Comparison of ENCODE assay signal across 9 cellular contexts in the genomic region with DNA sequence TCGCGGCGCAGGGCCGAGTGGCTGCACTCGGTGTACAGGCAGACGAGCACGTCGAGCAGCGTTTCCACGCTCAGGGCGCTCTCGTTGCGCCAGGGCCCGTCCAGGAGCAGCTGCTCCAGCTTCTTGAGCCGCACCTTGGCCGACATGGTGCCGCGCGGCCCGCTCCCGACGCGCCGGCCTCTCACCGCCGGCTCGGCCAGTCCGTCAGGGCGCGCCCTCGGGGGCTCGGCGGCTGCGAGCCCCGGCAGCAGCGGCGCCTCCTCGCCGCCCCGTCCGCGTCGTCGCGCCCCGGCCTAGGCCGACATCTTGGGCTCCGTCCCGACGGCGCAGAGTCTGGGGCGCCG. TPM values are rescaled to one million over a fixed set of nuclear protein-coding genes. Genes with fewer than 3 reads are reported as not detected.
A peak's percentile ranks its signal among the peaks of the same experiment; 100 is the strongest.
DNase-seq lines count a peak whose midpoint lies in the region; ATAC-seq and TF ChIP-seq lines count a peak whose summit lies in the region.
"Had no signal": no experiment of that assay in that cellular context is flagged by ENCODE, and none has a peak within 500 bp of the region (broad histone marks: within the 10 kb centered on the region; RNA-seq: fewer than 3 reads in every experiment).

No MANE protein-coding gene starts in this region.

- no peak overlapping the region for H3K27ac ChIP-seq in GM23338 (ENCODE audit: low read depth)

- peaks cover 36% of the 10 kb centered on the region for H4K20me1 ChIP-seq in GM23338 (replicated peaks; ENCODE audit: insufficient read depth)

- H3K9me3 Mint-ChIP-seq in GM23338, result no peaks in the 10 kb centered on the region
- H3K9me3 Mint-ChIP-seq in stimulated activated naive B cell treated with anti-CD40 and anti-IgM and Interleukin-4, amounts not matched to agents 10 μg/mL and 1 μg/mL and 100 μg/mL, for 72 hours, result no peaks in the 10 kb centered on the region

- DNase-seq in AG04449 (ENCODE audit: low read depth, low spot score) (no peak), GM23338 (ENCODE audit: low spot score) (no peak), adipocyte (ENCODE audit: low read depth) (no peak), NCI-H187 (lab: John Stamatoyannopoulos, UW) (no peak), G401 (ENCODE audit: low spot score) (no peak)
- no peak for DNase-seq in stimulated activated naive B cell treated with anti-CD40 and anti-IgM and Interleukin-4, amounts not matched to agents 10 μg/mL and 1 μg/mL and 100 μg/mL, for 72 hours

- CTCF ChIA-PET in AG04449 (lab: Yijun Ruan, JAX), result interaction anchor here (1.3 to 3.7 kb wide), 3 partner anchors 17 to 48 kb away, joined by 3 to 15 read pairs (median 5); no protein-coding TSS in a partner anchor

- no peaks in the 10 kb centered on the region for H3K27me3 ChIP-seq in GM23338 (ENCODE audit: insufficient read depth)
- H3K27me3 ChIP-seq in adipocyte (replicated peaks; ENCODE audit: control insufficient read depth, insufficient read depth, low read length), result no peaks in the 10 kb centered on the region

- peak overlapping the region; percentile 99 for H3K9ac ChIP-seq in adipocyte (ENCODE audit: low read length)

- H3K36me3 Mint-ChIP-seq in GM23338 (ENCODE audit: low read depth), result peaks cover 4% of the 10 kb centered on the region; the same call in 1 of the 3 replicates
- no peaks in the 10 kb centered on the region for H3K36me3 Mint-ChIP-seq in stimulated activated naive B cell treated with anti-CD40 and anti-IgM and Interleukin-4, amounts not matched to agents 10 μg/mL and 1 μg/mL and 100 μg/mL, for 72 hours

- H3K9me3 ChIP-seq in adipocyte (ENCODE audit: control insufficient read depth, low read length) (no peaks in the 10 kb centered on the region), iPS-18c (ENCODE audit: control insufficient read depth, insufficient read depth, low read length) (no peaks in the 10 kb centered on the region)

- no peak overlapping the region for H3K27ac Mint-ChIP-seq in GM23338
- H3K27ac Mint-ChIP-seq in stimulated activated naive B cell treated with anti-CD40 and anti-IgM and Interleukin-4, amounts not matched to agents 10 μg/mL and 1 μg/mL and 100 μg/mL, for 72 hours, result no peak overlapping the region

- no peak for TF ChIP-seq CTCF in AG04449 (IDR thresholded peaks at IDR 0.05; ENCODE audit: insufficient read depth, low read length, missing control alignments)
- TF ChIP-seq CTCF in GM23338 (conservative IDR thresholded peaks at IDR 0.05; ENCODE audit: low read depth in 2 of 2), result no peak

- peak overlapping the region; percentile 90; the same call in 2 of the 3 replicates for H3K4me3 Mint-ChIP-seq in GM23338
- H3K4me3 Mint-ChIP-seq in stimulated activated naive B cell treated with anti-CD40 and anti-IgM and Interleukin-4, amounts not matched to agents 10 μg/mL and 1 μg/mL and 100 μg/mL, for 72 hours, result peak overlapping the region; percentile 81 to 92

- in situ Hi-C loops in G401 (cut with HindIII; ENCODE audit: low sequenced_read_pairs), result no loop called here

- H3F3A ChIP-seq in GM23338 (replicated peaks; ENCODE audit: low read depth), result 0 out of 2 replicates have a peak, but pooled peaks cover 7% of the 10 kb centered on the region

- ATAC-seq in GM23338, result peak; percentile 3; the same call in 2 of the 3 replicates
- ATAC-seq in stimulated activated naive B cell treated with anti-CD40 and anti-IgM and Interleukin-4, amounts not matched to agents 10 μg/mL and 1 μg/mL and 100 μg/mL, for 72 hours (replicated peaks), result peak; percentile 33 to 44
- ATAC-seq in GM21786 (IDR thresholded peaks at IDR 0.05; ENCODE audit: unreplicated experiment), result no peak

- peak overlapping the region; percentile 91 for H3K4me2 ChIP-seq in GM23338

- peaks cover 44% of the 10 kb centered on the region for H3K79me2 ChIP-seq in GM23338 (replicated peaks; ENCODE audit: insufficient read depth)

- H3K4me1 ChIP-seq in GM23338 (ENCODE audit: insufficient read depth), result peaks cover 14% of the 10 kb centered on the region
- H3K4me1 ChIP-seq in adipocyte (ENCODE audit: control insufficient read depth, insufficient read depth, low read length), result peaks cover 37% of the 10 kb centered on the region

- no peaks in the 10 kb centered on the region for H3K9me2 ChIP-seq in GM23338 (ENCODE audit: insufficient read depth)

- no peaks in the 10 kb centered on the region for H3K36me3 ChIP-seq in GM23338 (ENCODE audit: insufficient read depth)
- no peaks in the 10 kb centered on the region for H3K36me3 ChIP-seq in adipocyte (ENCODE audit: control insufficient read depth, insufficient read depth, low read length, severe bottlenecking)

- H3K4me1 Mint-ChIP-seq in GM23338, result peaks cover 25% of the 10 kb centered on the region
- H3K4me1 Mint-ChIP-seq in stimulated activated naive B cell treated with anti-CD40 and anti-IgM and Interleukin-4, amounts not matched to agents 10 μg/mL and 1 μg/mL and 100 μg/mL, for 72 hours, result peaks cover 16 to 39% of the 10 kb centered on the region in 2 donors

- H3K27me3 Mint-ChIP-seq in GM23338 (ENCODE audit: insufficient read depth, low read depth, poor library complexity), result peaks cover 8% of the 10 kb centered on the region
- H3K27me3 Mint-ChIP-seq in stimulated activated naive B cell treated with anti-CD40 and anti-IgM and Interleukin-4, amounts not matched to agents 10 μg/mL and 1 μg/mL and 100 μg/mL, for 72 hours, result peaks cover 4 to 5% of the 10 kb centered on the region in 2 donors

- POLR2A ChIA-PET in AG04449 (lab: Yijun Ruan, JAX), result interaction anchor here (0.6 kb wide), 1 partner anchor 599 kb away, joined by 3 read pairs; no protein-coding TSS in a partner anchor

- H2AFZ ChIP-seq in GM23338, result no peak overlapping the region

- H3K4me3 ChIP-seq in AG04449 (ENCODE audit: low read depth, low read length) (peak overlapping the region; percentile 97), GM23338 (peak overlapping the region; percentile 70), adipocyte (ENCODE audit: low read length) (peak overlapping the region; percentile 87), iPS-18c (ENCODE audit: insufficient read depth, low read depth, low read length) (peak overlapping the region; percentile 80)

TF ChIP-seq in GM23338, 12 proteins besides CTCF, POLR2A, EP300 and RAD21 (continues in another document):
- TF ChIP-seq ZNF114 (CRISPR knock-in tag; IDR thresholded peaks at IDR 0.05) (no peak), POLR2AphosphoS5 (IDR thresholded peaks at IDR 0.05; ENCODE audit: low read depth) (no peak), EZH2phosphoT487 (IDR thresholded peaks at IDR 0.05; ENCODE audit: unreplicated experiment) (no peak), EZH2 (IDR thresholded peaks at IDR 0.05; ENCODE audit: low read depth, unreplicated experiment) (no peak), NANOG (IDR thresholded peaks at IDR 0.05; ENCODE audit: borderline replicate concordance) (no peak), STAT1 (IDR thresholded peaks at IDR 0.05; ENCODE audit: unreplicated experiment) (no peak)

RNA-seq across cellular contexts. Expression of gene CDC42BPB, which starts 0.3 kb away (rescaled TPM):
- total RNA-seq in GM23338 (2014; rRNA removed; shearing (Covaris generic)), result 97.4 and 127 TPM in 2 replicates
- polyA plus RNA-seq in GM23338 (2016; fragmentation: Nextera tagmentation; extraction: Ambion mirVana), result 12.3 and 13.5 TPM in 2 replicates
- total RNA-seq in G401 (2014; rRNA removed; shearing (Covaris generic)), result 17.0 and 21.6 TPM in 2 replicates

RNA-seq across cellular contexts. Expression of gene LBHD2, which starts 27.0 kb away (rescaled TPM):
- not detected in 2 replicates for total RNA-seq in GM23338 (2014; rRNA removed; shearing (Covaris generic))
- polyA plus RNA-seq in GM23338 (2016; fragmentation: Nextera tagmentation; extraction: Ambion mirVana), result not detected in 2 replicates
- total RNA-seq in G401 (2014; rRNA removed; shearing (Covaris generic)), result not detected in 2 replicates
- total RNA-seq: dermis microvascular lymphatic vessel endothelial cell had no signal

RNA-seq across cellular contexts. Expression of gene EXOC3L4, which starts 37.5 kb away (rescaled TPM):
- not detected in 2 replicates for total RNA-seq in GM23338 (2014; rRNA removed; shearing (Covaris generic))
- polyA plus RNA-seq in GM23338 (2016; fragmentation: Nextera tagmentation; extraction: Ambion mirVana), result not detected in 2 replicates
- total RNA-seq in G401 (2014; rRNA removed; shearing (Covaris generic)), result 0.86 and 1.6 TPM in 2 replicates
- total RNA-seq: dermis microvascular lymphatic vessel endothelial cell had no signal
